ENCODE assay signal across 13 cellular contexts in genomic region chr1:180925471-180926051, GRCh38. TPM values are rescaled to one million over a fixed set of nuclear protein-coding genes. Genes with fewer than 3 reads are reported as not detected.
DNase-seq lines count a peak whose midpoint lies in the region; ATAC-seq and TF ChIP-seq lines count a peak whose summit lies in the region.
"Had no signal": no experiment of that assay in that cellular context is flagged by ENCODE, and none has a peak within 500 bp of the region (broad histone marks: within the 10 kb centered on the region; RNA-seq: fewer than 3 reads in every experiment).

No MANE protein-coding gene starts in this region.

- peak overlapping the region; percentile 49; the same call in 1 of the 2 replicates for H3K9ac ChIP-seq in BLaER1

- H3K36me3 ChIP-seq in BLaER1 (no peaks in the 10 kb centered on the region), WERI-Rb-1 (peaks cover 12% of the 10 kb centered on the region; the same call in 1 of the 2 replicates)

- H3K4me3 ChIP-seq in BLaER1: no peak overlapping the region
- H3K4me3 ChIP-seq in WERI-Rb-1 (ENCODE audit: low read depth, low read length): no peak overlapping the region

- no peak for ATAC-seq in HG02840 (IDR thresholded peaks at IDR 0.05; ENCODE audit: low FRiP score, unreplicated experiment)
- ATAC-seq: activated CD8-positive, alpha-beta memory T cell treated with anti-CD3 and anti-CD28 coated beads, Interleukin-2, amount 10 ng/mL, durations not matched to agents 7 days and 5 days had no signal

- H3K9me3 ChIP-seq in BLaER1 (no peaks in the 10 kb centered on the region), WERI-Rb-1 (ENCODE audit: severe bottlenecking) (no peaks in the 10 kb centered on the region)

- no peaks in the 10 kb centered on the region for H4K20me1 ChIP-seq in BLaER1

- DNase-seq in WERI-Rb-1: peak; percentile 72
- DNase-seq in hypothalamus (lab: John Stamatoyannopoulos, UW): peak in 41 of 51 donors; percentile 11 to 89 (median 59)
- peak; percentile 49 for DNase-seq in occipital lobe (lab: John Stamatoyannopoulos, UW)
- no peak for DNase-seq in NCI-H2029 (lab: John Stamatoyannopoulos, UW)
- DNase-seq in NCI-H2227 treated with DMSO at 0.1 percent for 48 hours (lab: John Stamatoyannopoulos, UW): no peak
- no peak for DNase-seq in activated CD4-positive, alpha-beta T cell treated with anti-CD3 and anti-CD28 coated beads for 1 hour
- DNase-seq: activated CD8-positive, alpha-beta memory T cell treated with anti-CD3 and anti-CD28 coated beads, Interleukin-2, amount 10 ng/mL, durations not matched to agents 7 days and 5 days; activated naive CD8-positive, alpha-beta T cell treated with anti-CD3 and anti-CD28 coated beads for 36 hours; dermis blood vessel endothelial cell; Karpas-422; trophoblast cell had no signal

- peaks cover 94% of the 10 kb centered on the region for H3K4me1 ChIP-seq in BLaER1

- H3K27ac ChIP-seq in BLaER1 (peak overlapping the region; percentile 78), WERI-Rb-1 (peak overlapping the region; percentile 98)

- peak overlapping the region; percentile 92 for H3K4me2 ChIP-seq in BLaER1

- H3K27me3 ChIP-seq in BLaER1: no peaks in the 10 kb centered on the region
- H3K27me3 ChIP-seq in WERI-Rb-1 (ENCODE audit: insufficient read depth, low read depth, severe bottlenecking): no peaks in the 10 kb centered on the region

- TF ChIP-seq CTCF in WERI-Rb-1 (IDR thresholded peaks at IDR 0.05; ENCODE audit: low read depth, low read length): no peak

RNA-seq across cellular contexts. Expression of gene KIAA1614, which starts 12.9 kb away (rescaled TPM):
- total RNA-seq in occipital lobe: 5.6 TPM

Comparison
In these comparisons a context has a peak if more than half of its experiments do, and no peak if none do; other contexts are left out.
1. DNase-seq: peak in WERI-Rb-1 (single experiment), hypothalamus (41 of 51) and occipital lobe (single experiment); none in NCI-H2029 (single experiment), NCI-H2227 treated with DMSO at 0.1 percent for 48 hours (single experiment) and activated CD4-positive, alpha-beta T cell treated with anti-CD3 and anti-CD28 coated beads for 1 hour (single experiment).